In genomic region chrX:20248592-20249192, GRCh38 we compare ENCODE assay signal across 19 cellular contexts.
"Had no signal": no experiment of that assay in that cellular context is flagged by ENCODE, and none has a peak within 500 bp of the region (broad histone marks: within the 10 kb centered on the region; RNA-seq: fewer than 3 reads in every experiment).

No MANE protein-coding gene starts in this region.

- H3K27ac ChIP-seq: ascending aorta, esophagus muscularis mucosa, gastroesophageal sphincter, left ventricle myocardium inferior, neural progenitor cell, thyroid gland had no signal

- H3K9me3 Mint-ChIP-seq: activated T-cell treated with anti-CD3 and anti-CD28 coated beads, Interleukin-2, amount 50 U/mL, for 4 hours; immature natural killer cell had no signal

- H3K4me3 Mint-ChIP-seq: activated T-cell treated with anti-CD3 and anti-CD28 coated beads, Interleukin-2, amount 50 U/mL, for 4 hours; neural progenitor cell had no signal

- DNase-seq: activated CD4-positive, alpha-beta T cell treated with anti-CD3 and anti-CD28 coated beads, Interleukin-2, amount 50 U/mL, for 48 hours; activated gamma-delta T cell; activated T-cell treated with anti-CD3 and anti-CD28 coated beads, Interleukin-2, amount 50 U/mL, for 4 hours; effector CD4-positive, alpha-beta T cell; immature natural killer cell; kidney glomerular epithelial cell; left ventricle myocardium inferior; stimulated activated CD4-positive, alpha-beta T cell treated with anti-CD3 and anti-CD28 coated beads, Interleukin-12 subunit alpha, Interleukin-12 subunit beta, amount 100 ng/mL, for 4 hours; stimulated activated CD4-positive, alpha-beta T cell treated with anti-CD3 and anti-CD28 coated beads, Interleukin-1b, Interleukin-23, amount 100 ng/mL, for 48 hours; stimulated activated CD8-positive, alpha-beta memory T cell treated with anti-CD3 and anti-CD28 coated beads, Interleukin-4, amount 100 ng/mL, for 48 hours; stimulated activated naive CD4-positive, alpha-beta T cell; SW 1271; thyroid gland had no signal

- H3K4me1 ChIP-seq: ascending aorta, esophagus muscularis mucosa, gastroesophageal sphincter, neural progenitor cell had no signal

- H3K4me2 ChIP-seq: neural progenitor cell had no signal

- H3K27me3 Mint-ChIP-seq: progenitor cell of endocrine pancreas had no signal

- H3K9ac ChIP-seq: neural progenitor cell had no signal

- H3K4me3 ChIP-seq: ascending aorta, esophagus muscularis mucosa, gastroesophageal sphincter, left ventricle myocardium inferior, neural progenitor cell, thyroid gland had no signal

- H3K27me3 ChIP-seq: ascending aorta, esophagus muscularis mucosa, gastroesophageal sphincter, neural progenitor cell, thyroid gland had no signal

- H2AFZ ChIP-seq: neural progenitor cell had no signal

- H3K9me3 ChIP-seq: gastroesophageal sphincter, left ventricle myocardium inferior, thyroid gland had no signal

- ATAC-seq: activated T-cell treated with anti-CD3 and anti-CD28 coated beads, Interleukin-2, amount 50 U/mL, for 4 hours; gastroesophageal sphincter had no signal

- H3K4me1 Mint-ChIP-seq: neural progenitor cell had no signal

- H3K36me3 ChIP-seq: ascending aorta, esophagus muscularis mucosa, gastroesophageal sphincter, left ventricle myocardium inferior, neural progenitor cell, thyroid gland had no signal

- FAIRE-seq: bronchial epithelial cell had no signal

- H3K27ac Mint-ChIP-seq: neural progenitor cell, progenitor cell of endocrine pancreas had no signal
